ENCODE assay signal across 18 cellular contexts in genomic region chr4:14701389-14701788, GRCh38.
"Had no signal": no experiment of that assay in that cellular context is flagged by ENCODE, and none has a peak within 500 bp of the region (broad histone marks: within the 10 kb centered on the region; RNA-seq: fewer than 3 reads in every experiment).

No MANE protein-coding gene starts in this region.

- H3K36me3 ChIP-seq: cardiac muscle cell, esophagus squamous epithelium, right atrium auricular region, upper lobe of left lung had no signal

- DNase-seq: activated CD4-positive, alpha-beta T cell treated with anti-CD3 and anti-CD28 coated beads, Interleukin-2, amount 10 ng/mL, durations not matched to agents 24 days and 14 days; activated CD4-positive, CD25-positive, alpha-beta regulatory T cell; activated CD8-positive, alpha-beta T cell treated with anti-CD3 and anti-CD28 coated beads for 36 hours; activated naive CD4-positive, alpha-beta T cell treated with anti-CD3 and anti-CD28 coated beads for 36 hours; activated T-cell treated with anti-CD3 and anti-CD28 coated beads, Interleukin-2, amount 50 U/mL, for 1 hour; effector CD8-positive, alpha-beta T cell; esophagus squamous epithelium; midbrain; nephron progenitor cell; nucleus accumbens; stimulated activated CD4-positive, alpha-beta T cell treated with anti-CD3 and anti-CD28 coated beads, Interleukin-2, amount 100 ng/mL, for 24 hours; stimulated activated naive CD8-positive, alpha-beta T cell treated with anti-CD3 and anti-CD28 coated beads, Interleukin-15, amount 100 ng/mL, for 72 hours; testis; upper lobe of left lung had no signal

- H3K9me3 ChIP-seq: esophagus squamous epithelium, right atrium auricular region, testis, upper lobe of left lung had no signal

- H3K27ac ChIP-seq: cardiac muscle cell, right atrium auricular region, SK-N-MC, testis had no signal

- H3K27me3 ChIP-seq: cardiac muscle cell, esophagus squamous epithelium, right atrium auricular region, testis, upper lobe of left lung had no signal

- ATAC-seq: activated CD8-positive, alpha-beta T cell treated with anti-CD3 and anti-CD28 coated beads for 36 hours; left lobe of liver; stimulated activated naive CD8-positive, alpha-beta T cell treated with anti-CD3 and anti-CD28 coated beads, Interleukin-15, amount 100 ng/mL, for 72 hours had no signal

- H3K4me3 ChIP-seq: cardiac muscle cell, esophagus squamous epithelium, right atrium auricular region, SK-N-MC, testis, upper lobe of left lung had no signal

- H3K4me1 ChIP-seq: testis had no signal
